12 cellular contexts compared by ENCODE assay signal in the genomic region with DNA sequence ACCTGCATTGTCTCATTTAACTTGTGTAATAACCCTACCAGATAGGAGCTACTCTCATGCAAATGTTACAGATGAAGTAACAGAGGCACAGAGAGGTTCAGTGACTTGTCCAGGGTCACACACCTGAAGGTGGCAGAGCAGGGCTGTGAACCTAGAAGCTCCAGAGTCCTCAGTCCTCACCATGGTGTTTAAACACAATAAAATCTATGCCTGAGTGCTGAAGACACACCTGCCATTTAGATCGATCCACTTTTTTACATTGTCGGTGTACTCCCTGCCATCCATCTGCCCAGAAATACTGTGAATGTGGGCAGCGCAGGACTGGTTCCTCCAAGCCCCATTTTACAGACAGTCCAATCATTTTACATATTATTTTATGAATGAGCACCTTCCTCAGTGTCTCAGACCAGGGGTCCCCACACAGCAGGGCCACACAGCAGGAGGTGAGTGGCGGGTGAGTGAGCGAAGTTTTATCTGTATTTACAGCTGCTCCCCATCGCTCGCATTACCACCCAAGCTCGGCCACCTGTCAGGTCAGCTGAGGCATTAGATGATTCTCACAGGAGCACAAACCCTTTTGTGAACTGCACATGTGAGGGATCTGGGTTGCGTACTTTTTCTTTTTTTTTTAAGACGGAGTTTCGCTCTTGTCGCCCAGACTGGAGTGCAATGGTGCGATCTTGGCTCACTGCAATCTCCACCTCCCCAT. TPM values are rescaled to one million over a fixed set of nuclear protein-coding genes. Genes with fewer than 3 reads are reported as not detected.
DNase-seq lines count a peak whose midpoint lies in the region; ATAC-seq and TF ChIP-seq lines count a peak whose summit lies in the region.
"Had no signal": no experiment of that assay in that cellular context is flagged by ENCODE, and none has a peak within 500 bp of the region (broad histone marks: within the 10 kb centered on the region; RNA-seq: fewer than 3 reads in every experiment).

No MANE protein-coding gene starts in this region.

- H3K36me3 Mint-ChIP-seq in CD8-positive, alpha-beta T cell, result peaks cover 20% of the 10 kb centered on the region
- H3K36me3 Mint-ChIP-seq in effector memory CD8-positive, alpha-beta T cell (ENCODE audit: insufficient read depth), result peaks cover 23% of the 10 kb centered on the region
- peaks cover 2% of the 10 kb centered on the region for H3K36me3 Mint-ChIP-seq in osteocyte (ENCODE audit: unreplicated experiment)

- H3K27ac Mint-ChIP-seq in CD8-positive, alpha-beta T cell, result peak overlapping the region; percentile 98
- peak overlapping the region; percentile 90 to 94 for H3K27ac Mint-ChIP-seq in effector memory CD8-positive, alpha-beta T cell
- peak overlapping the region; percentile 74 for H3K27ac Mint-ChIP-seq in osteocyte (ENCODE audit: unreplicated experiment)

- no peak overlapping the region for H2AFZ ChIP-seq in OCI-LY7 (ENCODE audit: low read length)

- H3K9me3 Mint-ChIP-seq in CD8-positive, alpha-beta T cell, result no peaks in the 10 kb centered on the region
- no peaks in the 10 kb centered on the region for H3K9me3 Mint-ChIP-seq in effector memory CD8-positive, alpha-beta T cell
- H3K9me3 Mint-ChIP-seq in osteocyte (ENCODE audit: unreplicated experiment), result no peaks in the 10 kb centered on the region

- CTCF ChIA-PET in CD8-positive, alpha-beta T cell (lab: Charles Lee), result interaction anchor here (0.9 to 5.7 kb wide), 6 partner anchors 8 to 143 kb away, joined by 3 to 57 read pairs (median 10); no protein-coding TSS in a partner anchor
- CTCF ChIA-PET in OCI-LY7 (lab: Charles Lee; ENCODE audit: unreplicated experiment), result interaction anchor here (0.8 kb wide), 1 partner anchor 140 kb away, joined by 3 read pairs; no protein-coding TSS in a partner anchor

- intact Hi-C loops in CD8-positive, alpha-beta T cell (cut with DNase I, micrococcal nuclease), result loop anchor here (2.0 to 5.0 kb wide), 5 partner anchors 47 to 142 kb away; partner anchors contain the start of gene NSMCE1 (in 1 of the 2)
- intact Hi-C loops in OCI-LY7 (cut with micrococcal nuclease; ENCODE audit: unreplicated experiment), result loop anchor here (5.0 kb wide), 3 partner anchors 48 to 142 kb away; no protein-coding TSS in a partner anchor

- H3K27me3 Mint-ChIP-seq in CD8-positive, alpha-beta T cell (ENCODE audit: low read depth), result no peaks in the 10 kb centered on the region
- H3K27me3 Mint-ChIP-seq in effector memory CD8-positive, alpha-beta T cell, result no peaks in the 10 kb centered on the region
- no peaks in the 10 kb centered on the region for H3K27me3 Mint-ChIP-seq in osteocyte (ENCODE audit: unreplicated experiment)

- POLR2A ChIA-PET in CD8-positive, alpha-beta T cell (lab: Charles Lee), result interaction anchor here (0.7 to 2.9 kb wide), 4 partner anchors 21 to 89 kb away, joined by 3 to 16 read pairs (median 4); no protein-coding TSS in a partner anchor
- POLR2A ChIA-PET in OCI-LY7 (lab: Charles Lee), result interaction anchor here (1.7 kb wide), 1 partner anchor 26 kb away, joined by 4 read pairs; no protein-coding TSS in a partner anchor

- H3K4me3 ChIP-seq in CD8-positive, alpha-beta T cell (ENCODE audit: low read depth, low read length), result peak overlapping the region; percentile 5
- no peak overlapping the region for H3K4me3 ChIP-seq in OCI-LY7 (ENCODE audit: low read depth, low read length, poor library complexity, severe bottlenecking)

- TF ChIP-seq CTCF in CD8-positive, alpha-beta T cell (IDR thresholded peaks at IDR 0.05), result no peak
- TF ChIP-seq CTCF in OCI-LY7 (conservative IDR thresholded peaks at IDR 0.05; ENCODE audit: low read length) (no peak), osteocyte (IDR thresholded peaks at IDR 0.05) (no peak), omental fat pad (IDR thresholded peaks at IDR 0.05) (no peak)

- H3K4me2 ChIP-seq in OCI-LY7 (ENCODE audit: low read length), result peak overlapping the region; percentile 94; the same call in 1 of the 2 replicates

- peak overlapping the region; percentile 28 for H3K27ac ChIP-seq in CD8-positive, alpha-beta T cell (ENCODE audit: low read depth, low read length)
- H3K27ac ChIP-seq in OCI-LY7 (ENCODE audit: low read depth, low read length, poor library complexity, severe bottlenecking), result no peak overlapping the region

- H4K20me1 ChIP-seq in OCI-LY7 (ENCODE audit: insufficient read depth, low read length), result peaks cover 4% of the 10 kb centered on the region; the same call in 1 of the 2 replicates

- peaks cover 77% of the 10 kb centered on the region for H3K4me1 Mint-ChIP-seq in CD8-positive, alpha-beta T cell (ENCODE audit: low read depth)
- peaks cover 61 to 69% of the 10 kb centered on the region in 2 donors for H3K4me1 Mint-ChIP-seq in effector memory CD8-positive, alpha-beta T cell (ENCODE audit: low read depth in 2 of 2)
- peaks cover 55% of the 10 kb centered on the region for H3K4me1 Mint-ChIP-seq in osteocyte (ENCODE audit: unreplicated experiment)

- no peaks in the 10 kb centered on the region for H3K9me3 ChIP-seq in CD8-positive, alpha-beta T cell (ENCODE audit: low read length)
- no peaks in the 10 kb centered on the region for H3K9me3 ChIP-seq in OCI-LY7 (ENCODE audit: low read length)

- no peak for ATAC-seq in CD8-positive, alpha-beta T cell
- no peak for ATAC-seq in effector memory CD8-positive, alpha-beta T cell (replicated peaks)
- ATAC-seq in GM19351 (IDR thresholded peaks at IDR 0.05; ENCODE audit: unreplicated experiment) (no peak), omental fat pad (ENCODE audit: low FRiP score) (no peak)

- no TSS peak for BruUV-seq in OCI-LY7 (replicated peaks; lab: Mats Ljungman, UMichigan)

- H3K4me3 Mint-ChIP-seq in CD8-positive, alpha-beta T cell, result peak overlapping the region; percentile 74
- H3K4me3 Mint-ChIP-seq in effector memory CD8-positive, alpha-beta T cell, result peak overlapping the region; percentile 80
- no peak overlapping the region for H3K4me3 Mint-ChIP-seq in osteocyte (ENCODE audit: unreplicated experiment)

- peaks cover 38% of the 10 kb centered on the region for H3K79me2 ChIP-seq in OCI-LY7 (ENCODE audit: insufficient read depth, low read depth, low read length)

- no peak for DNase-seq in CD8-positive, alpha-beta T cell
- DNase-seq in OCI-LY7 (ENCODE audit: low spot score) (no peak), osteocyte (ENCODE audit: extremely low spot score, unreplicated experiment) (no peak), cortex of kidney (lab: John Stamatoyannopoulos, UW) (no peak), ecto neural progenitor cell (ENCODE audit: low spot score) (no peak), omental fat pad (ENCODE audit: low spot score) (no peak)
- DNase-seq in effector memory CD8-positive, alpha-beta T cell, result no peak
- DNase-seq: midbrain; NCI-H446 treated with DMSO at 0.1 percent for 48 hours; stimulated activated CD4-positive, alpha-beta T cell treated with anti-CD3 and anti-CD28 coated beads, Interleukin-4, amount 100 ng/mL, for 24 hours; T-helper 9 cell had no signal

- H3K4me1 ChIP-seq in CD8-positive, alpha-beta T cell (ENCODE audit: insufficient read depth, low read length), result peaks cover 81% of the 10 kb centered on the region
- H3K4me1 ChIP-seq in OCI-LY7 (ENCODE audit: insufficient read depth, low read length, poor library complexity, severe bottlenecking), result peaks cover 47% of the 10 kb centered on the region

- H3K27me3 ChIP-seq in CD8-positive, alpha-beta T cell (ENCODE audit: insufficient read depth, low read length), result no peaks in the 10 kb centered on the region

- no peaks in the 10 kb centered on the region for H3K36me3 ChIP-seq in CD8-positive, alpha-beta T cell (ENCODE audit: insufficient read depth, low read length)
- H3K36me3 ChIP-seq in OCI-LY7 (ENCODE audit: insufficient read depth, low read length), result no peaks in the 10 kb centered on the region; the same call in 1 of the 2 replicates

- H3K9me2 ChIP-seq in OCI-LY7 (ENCODE audit: insufficient read depth, low read length), result no peaks in the 10 kb centered on the region

RNA-seq across cellular contexts. Expression of gene IL4R, which starts 5.6 kb away (rescaled TPM):
- total RNA-seq in CD8-positive, alpha-beta T cell, result 100 to 1,000 TPM; 224 to 240 TPM
- total RNA-seq in OCI-LY7 (2014; rRNA removed; shearing (Covaris generic)), result 33.0 and 82.8 TPM in 2 replicates
- total RNA-seq in OCI-LY7 (2022) (73.1 and 101 TPM in 2 replicates), osteocyte (34.5 and 35.9 TPM in 2 replicates), omental fat pad (100 to 1,000 TPM in 1 of 4 donors, 10 to 100 TPM in 3; 36.9 to 162 (median 47.3) TPM)

RNA-seq across cellular contexts. Expression of gene NSMCE1, which starts 50.8 kb away (rescaled TPM):
- total RNA-seq in CD8-positive, alpha-beta T cell, result 10 to 100 TPM; 29.6 to 30.1 TPM
- 51.1 and 52.1 TPM in 2 replicates for total RNA-seq in OCI-LY7 (2014; rRNA removed; shearing (Covaris generic))
- total RNA-seq in OCI-LY7 (2022) (84.0 and 89.4 TPM in 2 replicates), osteocyte (26.4 and 28.3 TPM in 2 replicates), omental fat pad (10 to 100 TPM; 30.3 to 53.0 (median 43.9) TPM)
